In the genomic region with DNA sequence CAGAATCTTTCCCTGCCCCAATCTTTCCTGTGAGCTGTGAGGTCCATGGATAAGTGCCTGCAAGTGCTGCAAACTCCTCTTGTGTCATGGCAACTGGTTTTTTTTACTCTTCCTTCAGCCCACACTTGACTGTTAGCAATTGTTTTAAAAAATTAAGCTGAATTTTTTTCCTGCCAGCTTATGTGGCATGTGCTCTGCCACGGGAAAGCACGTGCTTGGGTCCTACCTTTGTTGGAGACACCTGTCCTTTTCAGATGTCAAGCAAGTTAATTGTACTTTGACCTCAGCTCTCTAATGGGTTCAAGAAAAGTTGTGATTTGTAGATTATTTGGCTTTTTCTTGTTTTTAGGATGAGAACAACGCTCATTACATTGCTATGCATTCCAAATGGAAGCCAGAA, we compare ENCODE assay signal across 34 cellular contexts.
"Had no signal": no experiment of that assay in that cellular context is flagged by ENCODE, and none has a peak within 500 bp of the region (broad histone marks: within the 10 kb centered on the region; RNA-seq: fewer than 3 reads in every experiment).

No MANE protein-coding gene starts in this region.

- H3K36me3 ChIP-seq: MG63 had no signal

- H3K9me3 ChIP-seq: MG63 had no signal

- DNase-seq: Karpas-422, Kasumi-1, MG63, MM.1S, MV-4-11, NCI-H1048, NCI-H1092, NCI-H1092 treated with DMSO at 0.1 percent for 48 hours, NCI-H1105, NCI-H1105 treated with DMSO at 0.1 percent for 48 hours, NCI-H1417, NCI-H1417 treated with DMSO at 0.1 percent for 48 hours, NCI-H1436, NCI-H1436 treated with DMSO at 0.1 percent for 48 hours, NCI-H146, NCI-H1694, NCI-H1694 treated with DMSO at 0.1 percent for 48 hours, NCI-H187, NCI-H187 treated with DMSO at 0.1 percent for 48 hours, NCI-H1930, NCI-H2029, NCI-H2029 treated with DMSO at 0.1 percent for 48 hours, NCI-H2081, NCI-H2081 treated with DMSO at 0.1 percent for 48 hours, NCI-H2107, NCI-H2171, NCI-H2171 treated with DMSO at 0.1 percent for 48 hours, NCI-H2227 treated with DMSO at 0.1 percent for 48 hours, NCI-H226, NCI-H345, NCI-H446, NCI-H446 treated with DMSO at 0.1 percent for 48 hours, NCI-H510A, NCI-H510A treated with DMSO at 0.1 percent for 48 hours had no signal

- H3K27me3 ChIP-seq: MG63 had no signal

- H3K4me3 ChIP-seq: MG63 had no signal
